ENCODE assay signal across 21 cellular contexts in the genomic region with DNA sequence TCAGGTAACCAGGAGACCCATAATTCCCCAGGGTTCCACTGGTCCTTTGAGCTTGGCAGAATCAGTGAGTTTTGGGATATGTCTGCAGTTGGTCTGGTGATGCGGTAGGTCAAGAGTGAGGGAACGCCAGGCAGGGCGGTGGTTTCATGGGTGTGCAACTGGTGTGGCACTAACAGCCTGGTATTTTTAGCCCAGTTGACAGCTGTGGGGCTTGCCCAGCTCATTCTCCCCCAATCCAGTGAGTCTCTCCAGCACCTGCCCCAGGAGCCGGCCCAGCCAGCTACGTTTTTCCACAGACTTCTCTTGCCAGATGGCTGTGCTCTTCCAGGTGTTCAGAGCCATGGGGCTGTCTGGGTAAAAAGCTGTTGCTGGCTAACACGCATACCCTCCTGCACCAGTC.
DNase-seq lines count a peak whose midpoint lies in the region; ATAC-seq lines count a peak whose summit lies in the region.
"Had no signal": no experiment of that assay in that cellular context is flagged by ENCODE, and none has a peak within 500 bp of the region (broad histone marks: within the 10 kb centered on the region; RNA-seq: fewer than 3 reads in every experiment).

No MANE protein-coding gene starts in this region.

- no peaks in the 10 kb centered on the region for H3K27me3 ChIP-seq in right cardiac atrium (ENCODE audit: control insufficient read depth, insufficient read depth)
- H3K27me3 ChIP-seq: SJCRH30 had no signal

- WGBS in right cardiac atrium: 59% methylated on average over 6 of the region's 6 CpGs

- peaks cover 46% of the 10 kb centered on the region for H3K9me3 Mint-ChIP-seq in T-helper 2 cell treated with Interferon-gamma antibody and Interleukin-4, amounts not matched to agents 5 μg/mL and 100 μg/mL, for 36 hours

- H3K4me1 ChIP-seq in right cardiac atrium (ENCODE audit: control insufficient read depth, insufficient read depth, low read length): no peaks in the 10 kb centered on the region
- H3K4me1 ChIP-seq: A549, SJCRH30 had no signal

- H3K36me3 Mint-ChIP-seq in T-helper 2 cell treated with Interferon-gamma antibody and Interleukin-4, amounts not matched to agents 5 μg/mL and 100 μg/mL, for 36 hours (ENCODE audit: low read depth): no peaks in the 10 kb centered on the region
- H3K36me3 Mint-ChIP-seq: T-cell had no signal

- DNase-seq in right cardiac atrium: peak in 1 of 3 donors; percentile 26
- DNase-seq in Right ventricle myocardium inferior (ENCODE audit: missing footprints): no peak
- DNase-seq in NCI-H524 (lab: John Stamatoyannopoulos, UW): peak; percentile 32 to 71
- peak; percentile 13 for DNase-seq in myocyte (ENCODE audit: low read depth)
- no peak for DNase-seq in NCI-H2107 treated with DMSO at 0.1 percent for 48 hours (lab: John Stamatoyannopoulos, UW; ENCODE audit: unreplicated experiment)
- DNase-seq in T-helper 2 cell treated with Interferon-gamma antibody and Interleukin-4, amounts not matched to agents 5 μg/mL and 100 μg/mL, for 36 hours (ENCODE audit: low spot score): no peak
- DNase-seq: GM23248, NCI-H1105, NCI-H146, NCI-H226, NCI-H510A treated with DMSO at 0.1 percent for 48 hours, OCI-M1, RPMI8226, T-cell had no signal

- H3K27me3 Mint-ChIP-seq in T-helper 2 cell treated with Interferon-gamma antibody and Interleukin-4, amounts not matched to agents 5 μg/mL and 100 μg/mL, for 36 hours (ENCODE audit: low read depth): no peaks in the 10 kb centered on the region
- H3K27me3 Mint-ChIP-seq: B cell, IgD-negative memory B cell, T-cell had no signal

- H3K27ac ChIP-seq in right cardiac atrium (ENCODE audit: low read length): no peak overlapping the region
- H3K27ac ChIP-seq: A549, GM23248, SJCRH30 had no signal

- H3K9me3 ChIP-seq in right cardiac atrium (ENCODE audit: control insufficient read depth, low read length): no peaks in the 10 kb centered on the region
- H3K9me3 ChIP-seq: A549, SJCRH30 had no signal

- no peak overlapping the region for H3K27ac Mint-ChIP-seq in T-helper 2 cell treated with Interferon-gamma antibody and Interleukin-4, amounts not matched to agents 5 μg/mL and 100 μg/mL, for 36 hours
- H3K27ac Mint-ChIP-seq: B cell, T-cell had no signal

- no peak overlapping the region for H3K4me3 ChIP-seq in right cardiac atrium (ENCODE audit: low read length)
- H3K4me3 ChIP-seq: A549, GM23248, SJCRH30 had no signal

- intact Hi-C loops in right cardiac atrium (cut with DNase I): no loop called here
- intact Hi-C loops in Right ventricle myocardium inferior (cut with DNase I): no loop called here

- ATAC-seq in right cardiac atrium (peak; percentile 23 to 38), Right ventricle myocardium inferior (no peak), HG02938 (IDR thresholded peaks at IDR 0.05; ENCODE audit: unreplicated experiment) (no peak), HG03457 (IDR thresholded peaks at IDR 0.05; ENCODE audit: unreplicated experiment) (no peak)
- ATAC-seq: A549, HCT116, T-cell had no signal

- H3K4me1 Mint-ChIP-seq in T-helper 2 cell treated with Interferon-gamma antibody and Interleukin-4, amounts not matched to agents 5 μg/mL and 100 μg/mL, for 36 hours (ENCODE audit: low read depth): no peaks in the 10 kb centered on the region
- H3K4me1 Mint-ChIP-seq: B cell, IgD-negative memory B cell, T-cell had no signal

- no peak overlapping the region for H3K4me3 Mint-ChIP-seq in T-helper 2 cell treated with Interferon-gamma antibody and Interleukin-4, amounts not matched to agents 5 μg/mL and 100 μg/mL, for 36 hours
- H3K4me3 Mint-ChIP-seq: B cell, IgD-negative memory B cell, T-cell had no signal

Comparison
In these comparisons a context has a peak if more than half of its experiments do, and no peak if none do; other contexts are left out.
1. ATAC-seq: peak in right cardiac atrium (2 of 2); none in Right ventricle myocardium inferior (single experiment), HG02938 (single experiment) and HG03457 (single experiment).
2. DNase-seq: peak in NCI-H524 (2 of 2) and myocyte (single experiment); none in Right ventricle myocardium inferior (single experiment), NCI-H2107 treated with DMSO at 0.1 percent for 48 hours (single experiment) and T-helper 2 cell treated with Interferon-gamma antibody and Interleukin-4, amounts not matched to agents 5 μg/mL and 100 μg/mL, for 36 hours (single experiment).